Comparison of ENCODE assay signal across 2 cellular contexts in genomic region chr6:125280370-125281035, GRCh38.
TF ChIP-seq lines count a peak whose summit lies in the region.

No MANE protein-coding gene starts in this region.

TF ChIP-seq in GM12878, 131 proteins besides CTCF, POLR2A, EP300 and RAD21:
- 0 out of 2 replicates have a peak, but pooled peaks have one; percentile 0 for TF ChIP-seq IKZF1 (conservative IDR thresholded peaks at IDR 0.05)

TF ChIP-seq in H1, 55 proteins besides CTCF, POLR2A, EP300 and RAD21:
- peak; percentile 73 for TF ChIP-seq YY1 (IDR thresholded peaks at IDR 0.05; ENCODE audit: low read depth, low read length)
